In genomic region chr1:111467805-111468716, GRCh38 we compare ENCODE assay signal across 1 cellular context.
TF ChIP-seq lines count a peak whose summit lies in the region.

No MANE protein-coding gene starts in this region.

TF ChIP-seq in HepG2, 621 proteins besides CTCF, POLR2A, EP300 and RAD21:
- TF ChIP-seq MIXL1 (CRISPR knock-in tag; IDR thresholded peaks at IDR 0.05), result no peak
- TF ChIP-seq ARNT2 (CRISPR knock-in tag; IDR thresholded peaks at IDR 0.05; ENCODE audit: low read depth), result no peak
- no peak for TF ChIP-seq RNF219 (CRISPR knock-in tag; IDR thresholded peaks at IDR 0.05)
- TF ChIP-seq ZNF281 (CRISPR knock-in tag; IDR thresholded peaks at IDR 0.05; ENCODE audit: borderline replicate concordance), result no peak
- no peak for TF ChIP-seq TAF15 (IDR thresholded peaks at IDR 0.05; ENCODE audit: low read depth, low read length, poor library complexity, severe bottlenecking)
- TF ChIP-seq KMT2B (CRISPR knock-in tag; IDR thresholded peaks at IDR 0.05), result no peak
- no peak for TF ChIP-seq ZHX1 (CRISPR knock-in tag; IDR thresholded peaks at IDR 0.05; ENCODE audit: low read depth)
- no peak for TF ChIP-seq ETV5 (CRISPR knock-in tag; IDR thresholded peaks at IDR 0.05; ENCODE audit: borderline replicate concordance)
- TF ChIP-seq ZSCAN31 (CRISPR knock-in tag; IDR thresholded peaks at IDR 0.05; ENCODE audit: low read depth), result no peak
- no peak for TF ChIP-seq EEA1 (CRISPR knock-in tag; IDR thresholded peaks at IDR 0.05; ENCODE audit: borderline replicate concordance)
